In the genomic region with DNA sequence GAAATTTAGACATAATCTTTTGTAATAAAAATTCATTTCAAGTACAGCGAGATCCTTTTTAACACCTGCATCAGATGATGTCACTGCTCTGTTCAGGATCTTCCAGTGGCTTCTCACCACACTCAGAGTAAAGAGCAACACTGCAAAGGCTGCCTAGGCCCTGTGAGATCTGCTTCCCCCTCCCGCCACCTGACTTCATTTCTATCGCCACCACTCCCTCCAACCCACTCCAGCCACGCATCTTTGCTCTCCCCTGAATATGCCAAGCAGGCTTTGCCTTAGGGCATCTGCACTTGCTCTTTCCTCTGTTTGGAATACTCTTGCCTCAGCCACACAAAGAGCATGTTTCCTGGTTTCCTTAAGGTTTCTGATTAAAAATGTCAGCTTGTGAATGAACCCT, we compare ENCODE assay signal across 13 cellular contexts. TPM values are rescaled to one million over a fixed set of nuclear protein-coding genes. Genes with fewer than 3 reads are reported as not detected.
A peak's percentile ranks its signal among the peaks of the same experiment; 100 is the strongest.
DNase-seq lines count a peak whose midpoint lies in the region; ATAC-seq, FAIRE-seq and TF ChIP-seq lines count a peak whose summit lies in the region.
"Had no signal": no experiment of that assay in that cellular context is flagged by ENCODE, and none has a peak within 500 bp of the region (broad histone marks: within the 10 kb centered on the region; RNA-seq: fewer than 3 reads in every experiment).

No MANE protein-coding gene starts in this region.

- H3K36me3 ChIP-seq in astrocyte (ENCODE audit: insufficient read depth, low read length) (peaks cover 6% of the 10 kb centered on the region), keratinocyte (ENCODE audit: control insufficient read depth in 2 of 2, extremely low read depth in 1 of 2, insufficient read depth in 2 of 2, low read length in 2 of 2) (peaks cover 0 to 4% of the 10 kb centered on the region in 2 experiments), Peyer's patch (peaks cover 0 to 6% (median 0%) of the 10 kb centered on the region in 3 donors)

- no peak for TF ChIP-seq POLR2A in Peyer's patch (IDR thresholded peaks at IDR 0.05)

- H2AFZ ChIP-seq in astrocyte (ENCODE audit: low read depth, low read length) = no peak overlapping the region
- H2AFZ ChIP-seq in keratinocyte (ENCODE audit: control insufficient read depth, low read length) = no peak overlapping the region

- no peaks in the 10 kb centered on the region for H3K27me3 Mint-ChIP-seq in astrocyte (ENCODE audit: low read depth, unreplicated experiment)

- H3K9me3 ChIP-seq in astrocyte (ENCODE audit: insufficient read depth, low read depth, low read length) = no peaks in the 10 kb centered on the region
- no peaks in the 10 kb centered on the region for H3K9me3 ChIP-seq in keratinocyte (ENCODE audit: control insufficient read depth, low read depth, low read length)
- H3K9me3 ChIP-seq in Peyer's patch = no peaks in the 10 kb centered on the region
- H3K9me3 ChIP-seq: testis had no signal

- H3K27ac Mint-ChIP-seq in astrocyte (ENCODE audit: unreplicated experiment) = peak overlapping the region; percentile 86

- H3K9me1 ChIP-seq in keratinocyte (ENCODE audit: control insufficient read depth, extremely low read depth, insufficient read depth, low read length) = no peaks in the 10 kb centered on the region

- peaks cover 47% of the 10 kb centered on the region for H4K20me1 ChIP-seq in astrocyte (ENCODE audit: insufficient read depth, low read length)
- no peaks in the 10 kb centered on the region for H4K20me1 ChIP-seq in keratinocyte (ENCODE audit: control insufficient read depth, extremely low read depth, insufficient read depth, low read length)

- H3K27me3 ChIP-seq in astrocyte (ENCODE audit: insufficient read depth, low read length) = no peaks in the 10 kb centered on the region
- H3K27me3 ChIP-seq in keratinocyte (ENCODE audit: control insufficient read depth, extremely low read depth, insufficient read depth, low read length) = no peaks in the 10 kb centered on the region
- H3K27me3 ChIP-seq in Peyer's patch = no peaks in the 10 kb centered on the region
- H3K27me3 ChIP-seq: testis had no signal

- H3K79me2 ChIP-seq in astrocyte (ENCODE audit: insufficient read depth, low read length) (peaks cover 93% of the 10 kb centered on the region), keratinocyte (ENCODE audit: control insufficient read depth, insufficient read depth, low read length) (peaks cover 47% of the 10 kb centered on the region)

- dilution Hi-C loops in keratinocyte (cut with MboI; ENCODE audit: extremely low pct_ligation_motif_present, low sequenced_read_pairs) = no loop called here

- H3K4me1 ChIP-seq in astrocyte (ENCODE audit: insufficient read depth, low read length) (peaks cover 49% of the 10 kb centered on the region), keratinocyte (ENCODE audit: control insufficient read depth, extremely low read depth, insufficient read depth, low read length) (peaks cover 74% of the 10 kb centered on the region), Peyer's patch (peaks cover 0 to 22% (median 9%) of the 10 kb centered on the region in 4 donors)

- ATAC-seq in GM19395 (IDR thresholded peaks at IDR 0.05; ENCODE audit: unreplicated experiment) = no peak

- DNase-seq in NCI-H345 (lab: John Stamatoyannopoulos, UW) (peak; percentile 33), NCI-H345 treated with DMSO at 0.1 percent for 48 hours (lab: John Stamatoyannopoulos, UW; ENCODE audit: unreplicated experiment) (no peak), astrocyte (ENCODE audit: low read depth) (peak; percentile 47), keratinocyte (ENCODE audit: low read depth, low spot score) (no peak), substantia nigra (lab: John Stamatoyannopoulos, UW) (no peak), Peyer's patch (no peak), DMS153 treated with DMSO at 0.1 percent for 48 hours (lab: John Stamatoyannopoulos, UW; ENCODE audit: unreplicated experiment) (no peak)
- DNase-seq: 8988T; activated effector memory CD4-positive, alpha-beta T cell treated with anti-CD3 and anti-CD28 coated beads, Interleukin-2, amount 50 U/mL, for 16 hours; MM.1S; stimulated activated CD4-positive, alpha-beta T cell treated with anti-CD3 and anti-CD28 coated beads, Interleukin-15, amount 100 ng/mL, for 24 hours; testis had no signal

- peaks cover 60% of the 10 kb centered on the region for H3K4me1 Mint-ChIP-seq in astrocyte (ENCODE audit: low read depth, unreplicated experiment)

- H3K27ac ChIP-seq in astrocyte (ENCODE audit: low read depth, low read length) (peak overlapping the region; percentile 49), keratinocyte (ENCODE audit: control insufficient read depth, insufficient read depth, low read length) (peak overlapping the region; percentile 86), substantia nigra (ENCODE audit: low read depth, low read length, poor library complexity, severe bottlenecking) (peak overlapping the region; percentile 5), Peyer's patch (no peak overlapping the region)

- H3K36me3 Mint-ChIP-seq in astrocyte (ENCODE audit: low read depth, unreplicated experiment) = peaks cover 11% of the 10 kb centered on the region

- FAIRE-seq in astrocyte (lab: Jason Lieb, UNC) (no peak), keratinocyte (lab: Jason Lieb, UNC) (peak; percentile 79)

- no peaks in the 10 kb centered on the region for H3K9me3 Mint-ChIP-seq in astrocyte (ENCODE audit: unreplicated experiment)

- H3K4me3 ChIP-seq in astrocyte (ENCODE audit: insufficient read depth, low read depth, low read length) (no peak overlapping the region), keratinocyte (ENCODE audit: control insufficient read depth in 2 of 3, extremely low read depth in 1 of 3, insufficient read depth in 2 of 3, low read depth in 1 of 3, low read length in 3 of 3) (no peak overlapping the region), Peyer's patch (no peak overlapping the region)
- H3K4me3 ChIP-seq: testis had no signal

- TF ChIP-seq CTCF in astrocyte (IDR thresholded peaks at IDR 0.05; ENCODE audit: insufficient read depth, low read depth, low read length) = no peak
- TF ChIP-seq CTCF in keratinocyte (optimal IDR thresholded peaks at IDR 0.05 in 1 of 3, IDR thresholded peaks at IDR 0.05 in 1 of 3, conservative IDR thresholded peaks at IDR 0.05 in 1 of 3; ENCODE audit: extremely low read depth in 1 of 3, insufficient read depth in 2 of 3, low read length in 3 of 3) = no peak
- no peak for TF ChIP-seq CTCF in Peyer's patch (IDR thresholded peaks at IDR 0.05)

- H3K9ac ChIP-seq in astrocyte (ENCODE audit: low read length) = peak overlapping the region; percentile 29
- H3K9ac ChIP-seq in keratinocyte (ENCODE audit: control insufficient read depth, extremely low read depth, insufficient read depth, low read length) = peak overlapping the region; percentile 19

- H3K4me3 Mint-ChIP-seq in astrocyte (ENCODE audit: unreplicated experiment) = no peak overlapping the region

- H3K4me2 ChIP-seq in astrocyte (ENCODE audit: low read length) (peak overlapping the region; percentile 49), keratinocyte (ENCODE audit: control insufficient read depth, extremely low read depth, insufficient read depth, low read depth, low read length) (peak overlapping the region; percentile 29)

RNA-seq across cellular contexts. Expression of gene MBNL2, which starts 58.3 kb away (rescaled TPM):
- 66.5 and 70.2 TPM in 2 replicates for total RNA-seq in astrocyte
- polyA plus RNA-seq in keratinocyte = 19.3 to 28.4 TPM (median 22.2 TPM) in 3 replicates
- polyA plus RNA-seq in keratinocyte (2011; ENCODE audit: low read depth) = 14.7 TPM
- 16.1 and 24.4 TPM in 2 replicates for polyA plus RNA-seq in keratinocyte (2011; cell fraction: cytosol; rRNA removed)
- polyA plus RNA-seq in keratinocyte (2011; cell fraction: nucleus; rRNA removed) = 26.1 and 29.2 TPM in 2 replicates
- 13.4 and 18.6 TPM in 2 replicates for polyA plus RNA-seq in keratinocyte (2012; ENCODE audit: low replicate concordance)
- polyA minus RNA-seq in keratinocyte = 20.2 to 86.3 TPM (median 68.7 TPM) in 3 replicates
- 22.8 TPM for polyA minus RNA-seq in keratinocyte (2011; cell fraction: cytosol; rRNA and poly(A)+ RNA removed)
- 28.5 and 52.8 TPM in 2 replicates for polyA minus RNA-seq in keratinocyte (2011; cell fraction: nucleus; rRNA and poly(A)+ RNA removed)
- total RNA-seq in Peyer's patch = 10 to 100 TPM; 27.0 to 44.6 (median 36.3) TPM

Comparison
In these comparisons a context has a peak if more than half of its experiments do, and no peak if none do; other contexts are left out.
1. DNase-seq: peak in NCI-H345 (single experiment) and astrocyte (single experiment); none in NCI-H345 treated with DMSO at 0.1 percent for 48 hours (single experiment), keratinocyte (single experiment), substantia nigra (0 of 49), Peyer's patch (0 of 3) and DMS153 treated with DMSO at 0.1 percent for 48 hours (single experiment).
2. H3K27ac ChIP-seq: peak in astrocyte (single experiment), keratinocyte (single experiment) and substantia nigra (single experiment); none in Peyer's patch (0 of 4).